ENCODE assay signal across 8 cellular contexts in genomic region chr17:38751803-38752118, GRCh38. TPM values are rescaled to one million over a fixed set of nuclear protein-coding genes. Genes with fewer than 3 reads are reported as not detected.
DNase-seq lines count a peak whose midpoint lies in the region; ATAC-seq, FAIRE-seq and TF ChIP-seq lines count a peak whose summit lies in the region.

No MANE protein-coding gene starts in this region.

- H4K91ac ChIP-seq in H1 (replicated peaks; ENCODE audit: insufficient read length, low read length) (no peak overlapping the region), mesenchymal stem cell (ENCODE audit: low read length) (no peak overlapping the region)

- H3K4ac ChIP-seq in H1 (replicated peaks; ENCODE audit: insufficient read length, low read depth, low read length) (no peak overlapping the region), mesenchymal stem cell (ENCODE audit: low read depth in 1 of 2, low read length in 2 of 2) (no peak overlapping the region)

- peaks cover 42% of the 10 kb centered on the region for H3K4me1 Mint-ChIP-seq in activated CD8-positive, alpha-beta memory T cell treated with anti-CD3 and anti-CD28 coated beads, Interleukin-2, amount 10 ng/mL, durations not matched to agents 7 days and 5 days

- H3K27me3 Mint-ChIP-seq in activated CD8-positive, alpha-beta memory T cell treated with anti-CD3 and anti-CD28 coated beads, Interleukin-2, amount 10 ng/mL, durations not matched to agents 7 days and 5 days: peaks cover 35% of the 10 kb centered on the region

- H3K4me1 ChIP-seq in H1 (replicated peaks in 1 of 4; ENCODE audit: control insufficient read depth in 3 of 4, insufficient read depth in 4 of 4, low read length in 3 of 4) (peaks cover 0 to 7% (median 3%) of the 10 kb centered on the region in 4 experiments; a peak in 5 of 7 replicates), mesenchymal stem cell (ENCODE audit: control insufficient read depth, insufficient read depth, low read depth, low read length) (peaks cover 32% of the 10 kb centered on the region)

- no peaks in the 10 kb centered on the region for H3K9me3 Mint-ChIP-seq in activated CD8-positive, alpha-beta memory T cell treated with anti-CD3 and anti-CD28 coated beads, Interleukin-2, amount 10 ng/mL, durations not matched to agents 7 days and 5 days (ENCODE audit: low read depth)

- no peak overlapping the region for H3K23ac ChIP-seq in H1 (ENCODE audit: insufficient read length)
- no peak overlapping the region for H3K23ac ChIP-seq in mesenchymal stem cell (ENCODE audit: low read length in 2 of 2)

- H3K36me3 Mint-ChIP-seq in activated CD8-positive, alpha-beta memory T cell treated with anti-CD3 and anti-CD28 coated beads, Interleukin-2, amount 10 ng/mL, durations not matched to agents 7 days and 5 days: peaks cover 22% of the 10 kb centered on the region

- H2BK12ac ChIP-seq in H1 (ENCODE audit: low read depth, low read length) (peak overlapping the region; percentile 70; the same call in 1 of the 2 replicates), mesenchymal stem cell (ENCODE audit: low read length in 2 of 2) (no peak overlapping the region)

- H3K56ac ChIP-seq in H1 (replicated peaks; ENCODE audit: insufficient read length, low read depth, low read length): peak overlapping the region; percentile 73

- no peak for TF ChIP-seq EP300 in H1 (IDR thresholded peaks at IDR 0.05; ENCODE audit: borderline replicate concordance in 1 of 2, low read depth in 2 of 2, low read length in 2 of 2)

- peaks cover 0 to 7% of the 10 kb centered on the region in 2 experiments for H4K20me1 ChIP-seq in H1 (replicated peaks in 1 of 2; ENCODE audit: control insufficient read depth in 1 of 2, insufficient read depth in 2 of 2, low read length in 2 of 2)

- H4K8ac ChIP-seq in H1 (ENCODE audit: extremely low read depth, insufficient read depth, low read length): no peak overlapping the region
- H4K8ac ChIP-seq in mesenchymal stem cell (ENCODE audit: low read length): peak overlapping the region; percentile 59

- H2BK5ac ChIP-seq in H1 (ENCODE audit: low read depth, low read length): peak overlapping the region; percentile 82
- H2BK5ac ChIP-seq in mesenchymal stem cell (ENCODE audit: low read depth, low read length, poor library complexity, severe bottlenecking): no peak overlapping the region

- peak overlapping the region; percentile 91 for H3K4me3 Mint-ChIP-seq in activated CD8-positive, alpha-beta memory T cell treated with anti-CD3 and anti-CD28 coated beads, Interleukin-2, amount 10 ng/mL, durations not matched to agents 7 days and 5 days

- H3K27me3 ChIP-seq in H1 (replicated peaks in 1 of 4; ENCODE audit: control insufficient read depth in 3 of 4, extremely low read depth in 1 of 4, insufficient read depth in 3 of 4, low read length in 3 of 4): peaks cover 0 to 11% (median 5%) of the 10 kb centered on the region in 4 experiments; a peak in 5 of 7 replicates
- H3K27me3 ChIP-seq in mesenchymal stem cell (ENCODE audit: control insufficient read depth in 1 of 2, insufficient read depth in 1 of 2, low read length in 2 of 2): no peaks in the 10 kb centered on the region

- H2AK5ac ChIP-seq in H1 (ENCODE audit: low read depth, low read length): 0 out of 2 replicates have a peak overlapping the region, but pooled peaks have one; percentile 18
- no peak overlapping the region for H2AK5ac ChIP-seq in mesenchymal stem cell (ENCODE audit: low read length, severe bottlenecking)

- H2BK120ac ChIP-seq in H1 (replicated peaks; ENCODE audit: low read depth, low read length) (no peak overlapping the region), mesenchymal stem cell (ENCODE audit: low read depth, low read length) (no peak overlapping the region)

- POLR2A ChIA-PET in H1 (lab: Charles Lee; ENCODE audit: partially characterized antibody): interaction anchor here (0.6 to 3.6 kb wide), 15 partner anchors 10 to 699 kb away, joined by 3 to 22 read pairs (median 4); partner anchors contain the start of genes LASP1, MED1, MLLT6 and RPL19

- TF ChIP-seq POLR2A in H1 (IDR thresholded peaks at IDR 0.05; ENCODE audit: control extremely low read depth in 1 of 2, low read depth in 2 of 2, low read length in 2 of 2): peak in 1 of 2 experiments; percentile 59; a peak in 1 of 3 replicates

- 2% methylated on average over 32 of the region's 32 CpGs; no CpG with 5 or more reads in 1 of the 2 experiments for whole genome bisulfite sequencing in H1 (ENCODE audit: extremely low coverage in 1 of 2, insufficient coverage in 1 of 2, insufficient read length in 1 of 2, insufficient replicate concordance in 2 of 2, low coverage in 1 of 2, low lambda C conversion rate in 2 of 2, missing lambda C conversion rate in 1 of 2), 2 experiments
- WGBS in mesenchymal stem cell: under 1% methylated on average over 32 of the region's 32 CpGs

- H3K23me2 ChIP-seq in H1 (ENCODE audit: low read depth, low read length): peaks cover 39% of the 10 kb centered on the region

- peak; percentile 27 for ATAC-seq in GM18517 (IDR thresholded peaks at IDR 0.05; ENCODE audit: unreplicated experiment)
- ATAC-seq in activated CD8-positive, alpha-beta memory T cell treated with anti-CD3 and anti-CD28 coated beads, Interleukin-2, amount 10 ng/mL, durations not matched to agents 7 days and 5 days: peak; percentile 34
- no peak for ATAC-seq in HG03175 (IDR thresholded peaks at IDR 0.05; ENCODE audit: unreplicated experiment)

- H2BK20ac ChIP-seq in H1 (ENCODE audit: low read length): no peak overlapping the region

- H3K14ac ChIP-seq in H1 (ENCODE audit: insufficient read length) (no peak overlapping the region), mesenchymal stem cell (ENCODE audit: low read length in 2 of 2) (peak overlapping the region in 1 of 2 experiments; percentile 35)

- peak overlapping the region; percentile 63; the same call in 1 of the 2 replicates for H3K27ac ChIP-seq in H1 (ENCODE audit: low read depth, low read length)
- H3K27ac ChIP-seq in mesenchymal stem cell (ENCODE audit: low read length, poor library complexity, severe bottlenecking): peak overlapping the region; percentile 39

- H2AFZ ChIP-seq in H1 (ENCODE audit: low read length): peak overlapping the region; percentile 68; the same call in 1 of the 2 replicates
- peak overlapping the region; percentile 66 for H2AFZ ChIP-seq in mesenchymal stem cell (ENCODE audit: low read depth, low read length)

- peaks cover 4 to 22% of the 10 kb centered on the region in 2 experiments for H3K79me2 ChIP-seq in H1 (ENCODE audit: control insufficient read depth in 1 of 2, insufficient read depth in 2 of 2, low read length in 2 of 2)

- H2BK15ac ChIP-seq in H1 (ENCODE audit: low read length): peak overlapping the region; percentile 40; the same call in 1 of the 2 replicates
- no peak overlapping the region for H2BK15ac ChIP-seq in mesenchymal stem cell (ENCODE audit: low read depth, poor library complexity, severe bottlenecking)

- CTCF ChIA-PET in activated CD8-positive, alpha-beta memory T cell treated with anti-CD3 and anti-CD28 coated beads, Interleukin-2, amount 10 ng/mL, durations not matched to agents 7 days and 5 days (lab: Charles Lee): interaction anchor here (0.9 to 2.7 kb wide), 12 partner anchors 10 to 493 kb away, joined by 3 to 13 read pairs (median 5); no protein-coding TSS in a partner anchor
- CTCF ChIA-PET in H1 (lab: Charles Lee; ENCODE audit: partially characterized antibody): interaction anchor here (0.8 to 1.7 kb wide), 6 partner anchors 17 to 118 kb away, joined by 3 to 8 read pairs (median 4); no protein-coding TSS in a partner anchor

- H3K79me1 ChIP-seq in H1 (ENCODE audit: low read depth, low read length) (peaks cover 2% of the 10 kb centered on the region; the same call in 1 of the 2 replicates), mesenchymal stem cell (replicated peaks; ENCODE audit: low read length, poor library complexity, severe bottlenecking) (peaks cover 15% of the 10 kb centered on the region)

- no peak for TF ChIP-seq CTCF in H1 (IDR thresholded peaks at IDR 0.05; ENCODE audit: control extremely low read depth in 1 of 3, insufficient read depth in 1 of 3, low read depth in 1 of 3, low read length in 3 of 3)

- H3K9me3 ChIP-seq in H1 (ENCODE audit: insufficient read depth in 2 of 2, low read depth in 1 of 2, low read length in 1 of 2) (no peaks in the 10 kb centered on the region), mesenchymal stem cell (ENCODE audit: control insufficient read depth, low read length) (no peaks in the 10 kb centered on the region)

- peak overlapping the region; percentile 51 for H4K5ac ChIP-seq in H1 (ENCODE audit: insufficient read length, low read depth, low read length)

- peak overlapping the region; percentile 86 to 99 (median 90) for H3K4me3 ChIP-seq in H1 (ENCODE audit: extremely low read depth in 1 of 4, insufficient read depth in 2 of 4, low read depth in 3 of 4, low read length in 4 of 4)
- peak overlapping the region; percentile 65 to 88 for H3K4me3 ChIP-seq in mesenchymal stem cell (ENCODE audit: insufficient read depth in 1 of 2, low read depth in 1 of 2, low read length in 2 of 2)

- H3K36me3 ChIP-seq in H1 (ENCODE audit: control insufficient read depth in 2 of 4, insufficient read depth in 4 of 4, low read length in 3 of 4) (peaks cover 5 to 13% (median 10%) of the 10 kb centered on the region in 4 experiments; a peak in 7 of 8 replicates), mesenchymal stem cell (ENCODE audit: control insufficient read depth in 1 of 2, insufficient read depth in 2 of 2, low read depth in 1 of 2, low read length in 2 of 2) (peaks cover 29 to 31% of the 10 kb centered on the region in 2 experiments)

- H3K4me2 ChIP-seq in H1 (ENCODE audit: insufficient read depth in 1 of 2, low read depth in 2 of 2, low read length in 2 of 2) (peak overlapping the region; percentile 89 to 91), mesenchymal stem cell (ENCODE audit: low read length, poor library complexity, severe bottlenecking) (peak overlapping the region; percentile 96)

- no peak for TF ChIP-seq RAD21 in H1 (IDR thresholded peaks at IDR 0.05 in 1 of 2, conservative IDR thresholded peaks at IDR 0.05 in 1 of 2; ENCODE audit: low read depth in 2 of 2, low read length in 2 of 2)

- H3K27ac Mint-ChIP-seq in activated CD8-positive, alpha-beta memory T cell treated with anti-CD3 and anti-CD28 coated beads, Interleukin-2, amount 10 ng/mL, durations not matched to agents 7 days and 5 days: peak overlapping the region; percentile 93

- peak overlapping the region in 3 of 4 experiments; percentile 69 to 86 (median 82); a peak in 6 of 7 replicates for H3K9ac ChIP-seq in H1 (replicated peaks in 1 of 4; ENCODE audit: extremely low read depth in 1 of 4, low read depth in 3 of 4, low read length in 3 of 4)
- peak overlapping the region; percentile 95 for H3K9ac ChIP-seq in mesenchymal stem cell (ENCODE audit: low read length)

- DNase-seq in HPDE6-E6E7 (ENCODE audit: extremely low spot score) (peak; percentile 84), NOMO-1 treated with DMSO at 0.1 percent for 48 hours (lab: John Stamatoyannopoulos, UW; ENCODE audit: unreplicated experiment) (peak; percentile 54), H1 (ENCODE audit: low read depth in 1 of 2, low spot score in 2 of 2) (peak in 1 of 2 experiments; percentile 95), mesenchymal stem cell (peak; percentile 94)
- DNase-seq in activated CD8-positive, alpha-beta memory T cell treated with anti-CD3 and anti-CD28 coated beads, Interleukin-2, amount 10 ng/mL, durations not matched to agents 7 days and 5 days: peak; percentile 90
- DNase-seq in stimulated activated CD8-positive, alpha-beta memory T cell treated with anti-CD3 and anti-CD28 coated beads, Interleukin-12 subunit alpha, Interleukin-12 subunit beta, amount 100 ng/mL, for 24 hours (ENCODE audit: extremely low read depth): peak; percentile 49

- no peak for FAIRE-seq in H1 (lab: Jason Lieb, UNC)

- H3K18ac ChIP-seq in H1 (ENCODE audit: extremely low read depth, low read length): peak overlapping the region; percentile 81
- H3K18ac ChIP-seq in mesenchymal stem cell (ENCODE audit: low read depth in 1 of 2, low read length in 2 of 2): peak overlapping the region; percentile 40 to 54

RNA-seq across cellular contexts. Expression of gene PSMB3, which starts 0.8 kb away (rescaled TPM):
- 100 to 1,000 TPM; 246 to 303 TPM for total RNA-seq in activated CD8-positive, alpha-beta memory T cell treated with anti-CD3 and anti-CD28 coated beads, Interleukin-2, amount 10 ng/mL, durations not matched to agents 7 days and 5 days
- 291 and 301 TPM in 2 replicates for total RNA-seq in H1 (2021; fragmentation: NEBNext Ultra II Directional; extraction: Animal tissue kit (Norgen Biotek cat#: 25700))
- polyA plus RNA-seq in H1 (2011; rRNA removed): 866 and 914 TPM in 2 replicates
- 619 TPM for polyA plus RNA-seq in H1 (2011; cell fraction: cytosol; rRNA removed)
- 473 TPM for polyA plus RNA-seq in H1 (2011; cell fraction: nucleus; rRNA removed)
- 334 to 383 TPM (median 362 TPM) in 4 replicates for polyA plus RNA-seq in H1 (2012, experiment 1 of 2)
- 693 TPM for polyA plus RNA-seq in H1 (2012, experiment 2 of 2)
- polyA plus RNA-seq in H1 (2013, experiment 1 of 2): 292 TPM
- 289 TPM for polyA plus RNA-seq in H1 (2013, experiment 2 of 2)
- 275 and 292 TPM in 2 replicates for polyA minus RNA-seq in H1 (2011; rRNA and poly(A)+ RNA removed)
- 96.6 TPM for polyA minus RNA-seq in H1 (2011; cell fraction: cytosol; rRNA and poly(A)+ RNA removed)
- polyA minus RNA-seq in H1 (2011; cell fraction: nucleus; rRNA and poly(A)+ RNA removed): 86.6 TPM
- polyA plus RNA-seq in mesenchymal stem cell (2013, experiment 1 of 2): 203 TPM
- polyA plus RNA-seq in mesenchymal stem cell (2013, experiment 2 of 2): 206 TPM

RNA-seq across cellular contexts. Expression of gene PCGF2, which starts 3.6 kb away (rescaled TPM):
- total RNA-seq in activated CD8-positive, alpha-beta memory T cell treated with anti-CD3 and anti-CD28 coated beads, Interleukin-2, amount 10 ng/mL, durations not matched to agents 7 days and 5 days: 1 to 10 TPM; 2.1 to 2.5 TPM
- total RNA-seq in H1 (2021; fragmentation: NEBNext Ultra II Directional; extraction: Animal tissue kit (Norgen Biotek cat#: 25700)): 86.1 and 93.3 TPM in 2 replicates
- 42.1 and 81.4 TPM in 2 replicates for polyA plus RNA-seq in H1 (2011; rRNA removed)
- 29.9 TPM for polyA plus RNA-seq in H1 (2011; cell fraction: cytosol; rRNA removed)
- 84.7 TPM for polyA plus RNA-seq in H1 (2011; cell fraction: nucleus; rRNA removed)
- polyA plus RNA-seq in H1 (2012, experiment 1 of 2): 75.9 to 100 TPM (median 96.1 TPM) in 4 replicates
- polyA plus RNA-seq in H1 (2012, experiment 2 of 2): 61.3 TPM
- polyA plus RNA-seq in H1 (2013, experiment 1 of 2): 40.8 TPM
- 42.2 TPM for polyA plus RNA-seq in H1 (2013, experiment 2 of 2)
- 13.2 and 28.0 TPM in 2 replicates for polyA minus RNA-seq in H1 (2011; rRNA and poly(A)+ RNA removed)
- polyA minus RNA-seq in H1 (2011; cell fraction: cytosol; rRNA and poly(A)+ RNA removed): 57.5 TPM
- polyA minus RNA-seq in H1 (2011; cell fraction: nucleus; rRNA and poly(A)+ RNA removed): 21.4 TPM
- polyA plus RNA-seq in mesenchymal stem cell (2013, experiment 1 of 2): 50.8 TPM
- 51.3 TPM for polyA plus RNA-seq in mesenchymal stem cell (2013, experiment 2 of 2)

RNA-seq across cellular contexts. Expression of gene CISD3, which starts 21.6 kb away (rescaled TPM):
- 10 to 100 TPM; 51.3 to 54.3 TPM for total RNA-seq in activated CD8-positive, alpha-beta memory T cell treated with anti-CD3 and anti-CD28 coated beads, Interleukin-2, amount 10 ng/mL, durations not matched to agents 7 days and 5 days
- total RNA-seq in H1 (2021; fragmentation: NEBNext Ultra II Directional; extraction: Animal tissue kit (Norgen Biotek cat#: 25700)): 11.1 and 11.6 TPM in 2 replicates
- polyA plus RNA-seq in H1 (2011; rRNA removed): 8.4 and 9.4 TPM in 2 replicates
- 6.7 TPM for polyA plus RNA-seq in H1 (2011; cell fraction: cytosol; rRNA removed)
- polyA plus RNA-seq in H1 (2011; cell fraction: nucleus; rRNA removed): 7.1 TPM
- 7.7 to 15.0 TPM (median 9.7 TPM) in 4 replicates for polyA plus RNA-seq in H1 (2012, experiment 1 of 2)
- polyA plus RNA-seq in H1 (2012, experiment 2 of 2): 8.8 TPM
- 7.5 TPM for polyA plus RNA-seq in H1 (2013, experiment 1 of 2)
- 8.1 TPM for polyA plus RNA-seq in H1 (2013, experiment 2 of 2)
- 1.8 and 3.9 TPM in 2 replicates for polyA minus RNA-seq in H1 (2011; rRNA and poly(A)+ RNA removed)
- 5.7 TPM for polyA minus RNA-seq in H1 (2011; cell fraction: cytosol; rRNA and poly(A)+ RNA removed)
- polyA minus RNA-seq in H1 (2011; cell fraction: nucleus; rRNA and poly(A)+ RNA removed): 6.7 TPM
- polyA plus RNA-seq in mesenchymal stem cell (2013, experiment 1 of 2): 18.8 TPM
- 19.6 TPM for polyA plus RNA-seq in mesenchymal stem cell (2013, experiment 2 of 2)

RNA-seq across cellular contexts. Expression of gene MLLT6, which starts 46.7 kb away (rescaled TPM):
- 100 to 1,000 TPM; 223 to 247 TPM for total RNA-seq in activated CD8-positive, alpha-beta memory T cell treated with anti-CD3 and anti-CD28 coated beads, Interleukin-2, amount 10 ng/mL, durations not matched to agents 7 days and 5 days
- total RNA-seq in H1 (2021; fragmentation: NEBNext Ultra II Directional; extraction: Animal tissue kit (Norgen Biotek cat#: 25700)): 7.7 and 8.0 TPM in 2 replicates
- polyA plus RNA-seq in H1 (2011; rRNA removed): 6.5 and 7.7 TPM in 2 replicates
- polyA plus RNA-seq in H1 (2011; cell fraction: cytosol; rRNA removed): 9.3 TPM
- polyA plus RNA-seq in H1 (2011; cell fraction: nucleus; rRNA removed): 57.8 TPM
- 8.9 to 16.8 TPM (median 11.1 TPM) in 4 replicates for polyA plus RNA-seq in H1 (2012, experiment 1 of 2)
- 5.1 TPM for polyA plus RNA-seq in H1 (2012, experiment 2 of 2)
- polyA plus RNA-seq in H1 (2013, experiment 1 of 2): 3.0 TPM
- polyA plus RNA-seq in H1 (2013, experiment 2 of 2): 2.4 TPM
- 8.2 and 12.8 TPM in 2 replicates for polyA minus RNA-seq in H1 (2011; rRNA and poly(A)+ RNA removed)
- 6.0 TPM for polyA minus RNA-seq in H1 (2011; cell fraction: cytosol; rRNA and poly(A)+ RNA removed)
- polyA minus RNA-seq in H1 (2011; cell fraction: nucleus; rRNA and poly(A)+ RNA removed): 19.7 TPM
- 12.6 TPM for polyA plus RNA-seq in mesenchymal stem cell (2013, experiment 1 of 2)
- polyA plus RNA-seq in mesenchymal stem cell (2013, experiment 2 of 2): 11.8 TPM

RNA-seq across cellular contexts. Expression of gene PIP4K2B, which starts 47.6 kb away (rescaled TPM):
- total RNA-seq in activated CD8-positive, alpha-beta memory T cell treated with anti-CD3 and anti-CD28 coated beads, Interleukin-2, amount 10 ng/mL, durations not matched to agents 7 days and 5 days: 10 to 100 TPM; 37.6 TPM
- total RNA-seq in H1 (2021; fragmentation: NEBNext Ultra II Directional; extraction: Animal tissue kit (Norgen Biotek cat#: 25700)): 57.7 and 57.8 TPM in 2 replicates
- 21.5 and 24.8 TPM in 2 replicates for polyA plus RNA-seq in H1 (2011; rRNA removed)
- 31.0 TPM for polyA plus RNA-seq in H1 (2011; cell fraction: cytosol; rRNA removed)
- 63.9 TPM for polyA plus RNA-seq in H1 (2011; cell fraction: nucleus; rRNA removed)
- polyA plus RNA-seq in H1 (2012, experiment 1 of 2): 35.5 to 43.4 TPM (median 39.2 TPM) in 4 replicates
- 25.9 TPM for polyA plus RNA-seq in H1 (2012, experiment 2 of 2)
- 24.4 TPM for polyA plus RNA-seq in H1 (2013, experiment 1 of 2)
- 24.9 TPM for polyA plus RNA-seq in H1 (2013, experiment 2 of 2)
- 89.5 and 99.4 TPM in 2 replicates for polyA minus RNA-seq in H1 (2011; rRNA and poly(A)+ RNA removed)
- 28.3 TPM for polyA minus RNA-seq in H1 (2011; cell fraction: cytosol; rRNA and poly(A)+ RNA removed)
- 22.3 TPM for polyA minus RNA-seq in H1 (2011; cell fraction: nucleus; rRNA and poly(A)+ RNA removed)
- polyA plus RNA-seq in mesenchymal stem cell (2013, experiment 1 of 2): 32.6 TPM
- polyA plus RNA-seq in mesenchymal stem cell (2013, experiment 2 of 2): 29.2 TPM

Comparison
In these comparisons a context has a peak if more than half of its experiments do, and no peak if none do; other contexts are left out.
1. RNA of gene PCGF2, which starts 3.6 kb away (total RNA-seq): 86.1 to 93.3 TPM in H1; 2.1 to 2.5 TPM in activated CD8-positive, alpha-beta memory T cell treated with anti-CD3 and anti-CD28 coated beads, Interleukin-2, amount 10 ng/mL, durations not matched to agents 7 days and 5 days; every median in the first group is over 10 times any median in the second.